ENCODE assay signal across 12 cellular contexts in genomic region chr15:60138397-60138968, GRCh38.
"Had no signal": no experiment of that assay in that cellular context is flagged by ENCODE, and none has a peak within 500 bp of the region (broad histone marks: within the 10 kb centered on the region; RNA-seq: fewer than 3 reads in every experiment).

No MANE protein-coding gene starts in this region.

- H3K9me3 ChIP-seq: neutrophil, psoas muscle, right lobe of liver had no signal

- H3K27ac ChIP-seq: foreskin keratinocyte, hepatocyte, neutrophil, psoas muscle, right lobe of liver had no signal

- H3K4me1 ChIP-seq: psoas muscle, right lobe of liver had no signal

- H2AFZ ChIP-seq: hepatocyte had no signal

- H3K4me2 ChIP-seq: hepatocyte had no signal

- H3K27me3 ChIP-seq: foreskin keratinocyte, right lobe of liver had no signal

- H3K79me2 ChIP-seq: hepatocyte had no signal

- H3K36me3 ChIP-seq: neutrophil, right lobe of liver had no signal

- DNase-seq: effector memory CD4-positive, alpha-beta T cell; head of caudate nucleus; psoas muscle; retina; right lobe of liver; stimulated activated CD4-positive, alpha-beta T cell treated with anti-CD3 and anti-CD28 coated beads, Interleukin-2, amount 100 ng/mL, for 24 hours; stimulated activated CD4-positive, alpha-beta T cell treated with anti-CD3 and anti-CD28 coated beads, Interleukin-4, amount 100 ng/mL, for 4 hours; stimulated activated naive B cell treated with anti-CD40 and anti-IgM and Interleukin-4, amounts not matched to agents 10 μg/mL and 1 μg/mL and 100 μg/mL, for 72 hours; stimulated activated naive CD8-positive, alpha-beta T cell treated with anti-CD3 and anti-CD28 coated beads, Interleukin-15, amount 100 ng/mL, for 72 hours had no signal

- ATAC-seq: psoas muscle; right lobe of liver; stimulated activated naive B cell treated with anti-CD40 and anti-IgM and Interleukin-4, amounts not matched to agents 10 μg/mL and 1 μg/mL and 100 μg/mL, for 72 hours; stimulated activated naive CD8-positive, alpha-beta T cell treated with anti-CD3 and anti-CD28 coated beads, Interleukin-15, amount 100 ng/mL, for 72 hours had no signal

- H3K4me3 ChIP-seq: hepatocyte, psoas muscle, right lobe of liver had no signal
